ENCODE assay signal across 19 cellular contexts in the genomic region with DNA sequence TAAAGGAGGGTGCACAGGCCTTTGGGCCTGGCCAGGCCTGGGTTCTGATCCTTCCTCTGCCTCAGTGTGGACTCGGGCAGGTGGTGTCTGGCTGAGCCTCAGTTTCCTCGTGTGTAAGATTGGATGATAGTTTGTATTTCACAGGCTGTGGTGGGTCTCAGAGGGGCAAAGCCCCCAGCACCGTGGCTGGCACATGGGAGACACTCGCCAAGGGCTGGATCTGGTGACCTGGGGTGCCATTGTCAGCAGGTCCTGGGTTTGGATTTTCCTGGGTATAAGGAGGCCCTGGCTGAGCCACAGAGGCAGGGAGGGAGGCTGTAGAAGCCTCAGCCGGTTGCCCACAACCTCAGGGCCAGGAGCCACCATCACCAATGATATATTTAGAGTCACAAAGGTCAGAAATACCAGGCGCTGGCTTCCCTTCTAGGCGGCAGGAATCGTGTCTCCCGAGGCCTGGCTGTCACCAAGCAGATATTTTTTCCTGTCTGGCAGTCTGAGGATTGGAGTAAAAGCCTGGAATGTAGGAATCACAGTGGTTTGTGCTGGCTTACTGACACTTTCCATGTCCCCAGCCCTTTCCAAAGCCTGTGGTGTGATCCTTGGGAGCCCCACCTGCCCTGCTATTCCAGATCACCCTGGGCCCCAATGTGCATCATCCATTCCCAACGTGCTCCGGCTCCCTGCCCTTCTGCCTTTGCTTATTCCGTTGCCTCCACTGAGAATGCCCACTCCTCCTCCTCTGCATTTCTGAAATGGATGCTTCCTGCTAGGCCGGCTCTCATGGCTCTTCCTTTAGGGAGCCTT. TPM values are rescaled to one million over a fixed set of nuclear protein-coding genes. Genes with fewer than 3 reads are reported as not detected.
DNase-seq lines count a peak whose midpoint lies in the region; ATAC-seq, FAIRE-seq and TF ChIP-seq lines count a peak whose summit lies in the region.
"Had no signal": no experiment of that assay in that cellular context is flagged by ENCODE, and none has a peak within 500 bp of the region (broad histone marks: within the 10 kb centered on the region; RNA-seq: fewer than 3 reads in every experiment).

No MANE protein-coding gene starts in this region.

- no peaks in the 10 kb centered on the region for H3K36me3 ChIP-seq in HepG2 (replicated peaks in 1 of 2; ENCODE audit: control insufficient read depth in 1 of 2, insufficient read depth in 2 of 2, low read length in 2 of 2)
- H3K36me3 ChIP-seq in skeletal muscle tissue (ENCODE audit: control insufficient read depth in 3 of 3, insufficient read depth in 3 of 3, low read length in 3 of 3), result no peaks in the 10 kb centered on the region
- H3K36me3 ChIP-seq in effector memory CD4-positive, alpha-beta T cell (ENCODE audit: control insufficient read depth, insufficient read depth, low read length), result no peaks in the 10 kb centered on the region

- CTCF ChIA-PET in HepG2 (lab: Yijun Ruan, JAX; ENCODE audit: low intra/inter-chr PET ratio, low total read pairs), result no interaction called here

- in situ Hi-C loops in HepG2 (cut with HindIII; ENCODE audit: extremely low pct_ligation_motif_present, low pct_unique_long_range_greater_than_20kb), result no loop called here

- no TSS peak for BruUV-seq in HepG2 (replicated peaks; lab: Mats Ljungman, UMichigan)

- no peak for TF ChIP-seq EP300 in HepG2 (IDR thresholded peaks at IDR 0.05; ENCODE audit: low read depth in 2 of 2, low read length in 2 of 2)
- TF ChIP-seq EP300 in HepG2 (CRISPR knock-in tag; IDR thresholded peaks at IDR 0.05; ENCODE audit: borderline replicate concordance), result no peak

- H3K9me3 ChIP-seq in HepG2 (ENCODE audit: low read length) (no peaks in the 10 kb centered on the region), skeletal muscle tissue (ENCODE audit: control insufficient read depth in 3 of 3, low read length in 3 of 3) (no peaks in the 10 kb centered on the region)
- no peaks in the 10 kb centered on the region for H3K9me3 ChIP-seq in effector memory CD4-positive, alpha-beta T cell (ENCODE audit: control insufficient read depth, low read length)

- TF ChIP-seq CTCF in glutamatergic neuron (IDR thresholded peaks at IDR 0.05; ENCODE audit: partially characterized antibody, unreplicated experiment) (no peak), HepG2 (CRISPR knock-in tag; IDR thresholded peaks at IDR 0.05) (no peak)

- no peak for TF ChIP-seq RAD21 in HepG2 (CRISPR knock-in tag; IDR thresholded peaks at IDR 0.05)

- H3K4me1 Mint-ChIP-seq in glutamatergic neuron (ENCODE audit: low read depth, unreplicated experiment), result peaks cover 2% of the 10 kb centered on the region

- H3K4me1 ChIP-seq in HepG2 (ENCODE audit: insufficient read depth, low read length) (peaks cover 29% of the 10 kb centered on the region), skeletal muscle tissue (ENCODE audit: control insufficient read depth in 3 of 3, insufficient read depth in 3 of 3, low read length in 3 of 3) (peaks cover 44 to 66% (median 60%) of the 10 kb centered on the region in 3 donors)
- H3K4me1 ChIP-seq in effector memory CD4-positive, alpha-beta T cell (ENCODE audit: control insufficient read depth, insufficient read depth, low read length, poor library complexity, severe bottlenecking), result no peaks in the 10 kb centered on the region

- H3K27ac ChIP-seq in angular gyrus (ENCODE audit: low read depth, low read length), result peak overlapping the region; percentile 37
- H3K27ac ChIP-seq in HepG2 (ENCODE audit: extremely low read length, insufficient read depth, low read length), result no peak overlapping the region
- peak overlapping the region; percentile 74 for H3K27ac ChIP-seq in skeletal muscle tissue (ENCODE audit: low read depth, low read length)
- no peak overlapping the region for H3K27ac ChIP-seq in effector memory CD4-positive, alpha-beta T cell (ENCODE audit: insufficient read depth, low read length, poor library complexity, severe bottlenecking)
- H3K27ac ChIP-seq: C4-2B had no signal

- H4K20me1 ChIP-seq in HepG2 (ENCODE audit: insufficient read depth, low read length), result no peaks in the 10 kb centered on the region

- no peak overlapping the region for H3K27ac Mint-ChIP-seq in glutamatergic neuron (ENCODE audit: unreplicated experiment)

- FAIRE-seq in HepG2 (lab: Jason Lieb, UNC), result no peak

- H3K27me3 ChIP-seq in HepG2 (ENCODE audit: control insufficient read depth in 1 of 2, insufficient read depth in 2 of 2, low read length in 2 of 2) (peaks cover 3 to 35% of the 10 kb centered on the region in 2 experiments; a peak in 3 of 5 replicates), skeletal muscle tissue (ENCODE audit: control insufficient read depth in 3 of 3, insufficient read depth in 3 of 3, low read length in 3 of 3) (no peaks in the 10 kb centered on the region)
- no peaks in the 10 kb centered on the region for H3K27me3 ChIP-seq in effector memory CD4-positive, alpha-beta T cell (replicated peaks; ENCODE audit: control insufficient read depth, insufficient read depth, low read length, poor library complexity, severe bottlenecking)

- WGBS in HepG2 (ENCODE audit: low lambda C conversion rate), result 6% methylated on average over 10 of the region's 13 CpGs

- intact Hi-C loops in HepG2 (cut with micrococcal nuclease; ENCODE audit: unreplicated experiment), result no loop called here

- no peak overlapping the region for H3K4me3 ChIP-seq in HepG2 (replicated peaks in 1 of 3; ENCODE audit: insufficient read depth in 1 of 3, low read depth in 2 of 3, low read length in 3 of 3)
- peak overlapping the region in 1 of 3 donors; percentile 22 for H3K4me3 ChIP-seq in skeletal muscle tissue (ENCODE audit: low read length in 3 of 3)
- no peak overlapping the region for H3K4me3 ChIP-seq in effector memory CD4-positive, alpha-beta T cell (ENCODE audit: insufficient read depth, low read depth, low read length, poor library complexity, severe bottlenecking)

- DNase-seq in glutamatergic neuron (peak; percentile 4), HepG2 (ENCODE audit: low spot score) (no peak), NK-92 (lab: John Stamatoyannopoulos, UW; ENCODE audit: unreplicated experiment) (no peak)
- DNase-seq in effector memory CD4-positive, alpha-beta T cell, result no peak
- DNase-seq: ACHN, DMS79, H7, IMR-90, NCI-H187 treated with DMSO at 0.1 percent for 48 hours, NCI-H226, NCI-H524 treated with DMSO at 0.1 percent for 48 hours, PC-3, RPMI8226 had no signal

- H3K9me3 Mint-ChIP-seq in glutamatergic neuron (ENCODE audit: unreplicated experiment), result no peaks in the 10 kb centered on the region

- no peak overlapping the region for H2AFZ ChIP-seq in HepG2 (ENCODE audit: low read length)

- H3K4me3 Mint-ChIP-seq in glutamatergic neuron (ENCODE audit: unreplicated experiment), result no peak overlapping the region

- POLR2A ChIA-PET in HepG2 (lab: Yijun Ruan, JAX), result no interaction called here

- no peak overlapping the region for H3K9ac ChIP-seq in HepG2 (ENCODE audit: insufficient read depth, low read depth, low read length)
- H3K9ac ChIP-seq in skeletal muscle tissue (ENCODE audit: low read depth in 1 of 3, low read length in 3 of 3), result peak overlapping the region; percentile 43 to 76 (median 53)

- peaks cover 13% of the 10 kb centered on the region for H3K36me3 Mint-ChIP-seq in glutamatergic neuron (ENCODE audit: unreplicated experiment)

- ATAC-seq in HepG2 (no peak), GM19467 (IDR thresholded peaks at IDR 0.05; ENCODE audit: unreplicated experiment) (no peak)
- ATAC-seq: PC-3 had no signal

- H3K79me2 ChIP-seq in HepG2 (ENCODE audit: insufficient read depth, low read length), result no peaks in the 10 kb centered on the region

- H3K4me2 ChIP-seq in HepG2 (ENCODE audit: low read depth, low read length), result peak overlapping the region; percentile 24; the same call in 1 of the 2 replicates

- peaks cover 2% of the 10 kb centered on the region for H3K27me3 Mint-ChIP-seq in glutamatergic neuron (ENCODE audit: unreplicated experiment)

- TF ChIP-seq POLR2A in HepG2 (IDR thresholded peaks at IDR 0.05; ENCODE audit: insufficient read depth in 1 of 2, low read depth in 2 of 2, low read length in 2 of 2), result no peak

RNA-seq across cellular contexts. Expression of a gene that starts 15.6 kb away (rescaled TPM):
- 12.6 TPM for total RNA-seq in glutamatergic neuron (ENCODE audit: unreplicated experiment)
- total RNA-seq in HepG2 (2016; rRNA removed; fragmentation: Illumina TruSeq; extraction: Trizol), result 0.03 and 0.04 TPM in 2 replicates
- total RNA-seq in HepG2 (2016; cell fraction: cytosol; rRNA removed; fragmentation: Illumina TruSeq; extraction: Trizol; ENCODE audit: low read depth), result not detected in 2 replicates
- total RNA-seq in HepG2 (2016; cell fraction: insoluble cytoplasmic fraction; rRNA removed; fragmentation: Illumina TruSeq; extraction: Trizol), result 0.04 and 0.06 TPM in 2 replicates
- total RNA-seq in HepG2 (2016; cell fraction: membrane; rRNA removed; fragmentation: Illumina TruSeq; extraction: Trizol), result 0.03 and 0.10 TPM in 2 replicates
- 0.34 and 0.38 TPM in 2 replicates for total RNA-seq in HepG2 (2016; cell fraction: nucleus; rRNA removed; fragmentation: Illumina TruSeq; extraction: Trizol)
- polyA plus RNA-seq in HepG2 (2011; rRNA removed), result 0.01 TPM in 1 of 2 replicates, not detected in the other
- polyA plus RNA-seq in HepG2 (2011; cell fraction: cytosol; rRNA removed), result not detected in 2 replicates
- polyA plus RNA-seq in HepG2 (2011; cell fraction: nucleus; rRNA removed), result 0.16 and 0.19 TPM in 2 replicates
- polyA plus RNA-seq in HepG2 (2012), result 0.11 and 0.51 TPM in 2 replicates
- 0.02 TPM in 1 of 2 replicates, not detected in the other for polyA plus RNA-seq in HepG2 (2016; cell fraction: cytosol; fragmentation: Illumina TruSeq; extraction: Trizol; ENCODE audit: low read depth)
- 0.07 TPM in 1 of 2 replicates, not detected in the other for polyA plus RNA-seq in HepG2 (2016; cell fraction: insoluble cytoplasmic fraction; fragmentation: Illumina TruSeq; extraction: Trizol; ENCODE audit: low read depth)
- 0.02 TPM in 1 of 2 replicates, not detected in the other for polyA plus RNA-seq in HepG2 (2016; cell fraction: membrane; fragmentation: Illumina TruSeq; extraction: Trizol; ENCODE audit: low read depth)
- polyA plus RNA-seq in HepG2 (2016; cell fraction: nucleus; fragmentation: Illumina TruSeq; extraction: Trizol; ENCODE audit: insufficient read depth, low read depth), result 0.36 and 0.99 TPM in 2 replicates
- polyA minus RNA-seq in HepG2 (2011; rRNA and poly(A)+ RNA removed; ENCODE audit: low replicate concordance), result not detected in 2 replicates
- not detected in 2 replicates for polyA minus RNA-seq in HepG2 (2011; cell fraction: cytosol; rRNA and poly(A)+ RNA removed)
- 0.39 and 0.50 TPM in 2 replicates for polyA minus RNA-seq in HepG2 (2011; cell fraction: nucleus; rRNA and poly(A)+ RNA removed)
- under 0.01 TPM for total RNA-seq in skeletal muscle tissue
- total RNA-seq: H7, IMR-90, M059J, PC-3 had no signal

RNA-seq across cellular contexts. Expression of a gene that starts 30.8 kb away (rescaled TPM):
- total RNA-seq in glutamatergic neuron (ENCODE audit: unreplicated experiment) (not detected), HepG2 (2016; rRNA removed; fragmentation: Illumina TruSeq; extraction: Trizol) (not detected in 2 replicates), skeletal muscle tissue (22.4 TPM)
- not detected in 2 replicates for total RNA-seq in HepG2 (2016; cell fraction: cytosol; rRNA removed; fragmentation: Illumina TruSeq; extraction: Trizol; ENCODE audit: low read depth)
- total RNA-seq in HepG2 (2016; cell fraction: insoluble cytoplasmic fraction; rRNA removed; fragmentation: Illumina TruSeq; extraction: Trizol), result not detected in 2 replicates
- total RNA-seq in HepG2 (2016; cell fraction: membrane; rRNA removed; fragmentation: Illumina TruSeq; extraction: Trizol), result not detected in 2 replicates
- total RNA-seq in HepG2 (2016; cell fraction: nucleus; rRNA removed; fragmentation: Illumina TruSeq; extraction: Trizol), result not detected in 2 replicates
- polyA plus RNA-seq in HepG2 (2011; rRNA removed), result not detected in 2 replicates
- not detected in 2 replicates for polyA plus RNA-seq in HepG2 (2011; cell fraction: cytosol; rRNA removed)
- polyA plus RNA-seq in HepG2 (2011; cell fraction: nucleus; rRNA removed), result not detected in 2 replicates
- not detected in 2 replicates for polyA plus RNA-seq in HepG2 (2012)
- not detected in 2 replicates for polyA plus RNA-seq in HepG2 (2016; cell fraction: cytosol; fragmentation: Illumina TruSeq; extraction: Trizol; ENCODE audit: low read depth)
- not detected in 2 replicates for polyA plus RNA-seq in HepG2 (2016; cell fraction: insoluble cytoplasmic fraction; fragmentation: Illumina TruSeq; extraction: Trizol; ENCODE audit: low read depth)
- not detected in 2 replicates for polyA plus RNA-seq in HepG2 (2016; cell fraction: membrane; fragmentation: Illumina TruSeq; extraction: Trizol; ENCODE audit: low read depth)
- not detected in 2 replicates for polyA plus RNA-seq in HepG2 (2016; cell fraction: nucleus; fragmentation: Illumina TruSeq; extraction: Trizol; ENCODE audit: insufficient read depth, low read depth)
- polyA minus RNA-seq in HepG2 (2011; rRNA and poly(A)+ RNA removed; ENCODE audit: low replicate concordance), result not detected in 2 replicates
- polyA minus RNA-seq in HepG2 (2011; cell fraction: cytosol; rRNA and poly(A)+ RNA removed), result not detected in 2 replicates
- not detected in 2 replicates for polyA minus RNA-seq in HepG2 (2011; cell fraction: nucleus; rRNA and poly(A)+ RNA removed)
- total RNA-seq: H7, HT1080, IMR-90, PC-3 had no signal
- polyA plus RNA-seq: IMR-90 had no signal

Comparison
In these comparisons a context has a peak if more than half of its experiments do, and no peak if none do; other contexts are left out.
1. H3K27ac ChIP-seq: peak in angular gyrus (single experiment) and skeletal muscle tissue (single experiment); none in HepG2 (single experiment) and effector memory CD4-positive, alpha-beta T cell (single experiment).
2. RNA of a gene that starts 30.8 kb away (total RNA-seq): 22.4 TPM in skeletal muscle tissue (single experiment); not detected in glutamatergic neuron (single experiment) and not detected in HepG2; every median in the first group is over 10 times any median in the second.